Comparison of ENCODE assay signal across 1 cellular context in the genomic region with DNA sequence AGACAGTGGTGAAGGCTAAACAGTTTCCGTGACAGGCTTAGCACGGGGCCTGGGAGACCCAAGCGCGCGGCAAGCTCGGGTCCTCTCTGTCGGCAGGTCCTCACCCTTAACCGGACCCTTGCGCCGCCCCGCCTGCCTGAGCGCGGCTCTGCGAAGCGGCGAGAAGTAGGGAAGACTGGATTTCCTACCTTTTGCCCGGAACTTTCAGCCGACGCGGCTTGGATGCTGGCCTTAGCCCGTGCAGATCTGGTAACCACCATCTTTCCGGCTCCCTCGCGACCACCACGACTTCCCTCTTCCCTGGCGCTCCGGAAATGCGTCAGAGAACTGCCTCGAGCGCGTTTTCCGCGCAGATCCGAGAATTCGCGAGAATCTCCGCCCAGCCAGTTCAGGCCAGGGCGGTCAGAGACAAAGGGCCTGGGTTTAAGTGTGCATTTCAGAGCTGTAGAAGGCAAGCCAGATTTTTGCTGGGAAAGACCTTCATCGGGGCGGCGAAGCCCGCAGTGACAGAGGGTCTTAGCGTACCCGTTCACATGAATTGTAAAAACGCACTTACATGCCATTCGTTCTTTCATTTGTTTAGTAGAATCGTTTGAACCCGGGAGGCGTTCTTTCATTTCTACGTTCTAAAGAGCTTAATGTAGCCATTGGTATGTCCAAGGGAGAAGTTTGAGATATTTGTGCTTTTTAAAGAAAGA.
A peak's percentile ranks its signal among the peaks of the same experiment; 100 is the strongest.
TF ChIP-seq lines count a peak whose summit lies in the region.

A gene with protein sequence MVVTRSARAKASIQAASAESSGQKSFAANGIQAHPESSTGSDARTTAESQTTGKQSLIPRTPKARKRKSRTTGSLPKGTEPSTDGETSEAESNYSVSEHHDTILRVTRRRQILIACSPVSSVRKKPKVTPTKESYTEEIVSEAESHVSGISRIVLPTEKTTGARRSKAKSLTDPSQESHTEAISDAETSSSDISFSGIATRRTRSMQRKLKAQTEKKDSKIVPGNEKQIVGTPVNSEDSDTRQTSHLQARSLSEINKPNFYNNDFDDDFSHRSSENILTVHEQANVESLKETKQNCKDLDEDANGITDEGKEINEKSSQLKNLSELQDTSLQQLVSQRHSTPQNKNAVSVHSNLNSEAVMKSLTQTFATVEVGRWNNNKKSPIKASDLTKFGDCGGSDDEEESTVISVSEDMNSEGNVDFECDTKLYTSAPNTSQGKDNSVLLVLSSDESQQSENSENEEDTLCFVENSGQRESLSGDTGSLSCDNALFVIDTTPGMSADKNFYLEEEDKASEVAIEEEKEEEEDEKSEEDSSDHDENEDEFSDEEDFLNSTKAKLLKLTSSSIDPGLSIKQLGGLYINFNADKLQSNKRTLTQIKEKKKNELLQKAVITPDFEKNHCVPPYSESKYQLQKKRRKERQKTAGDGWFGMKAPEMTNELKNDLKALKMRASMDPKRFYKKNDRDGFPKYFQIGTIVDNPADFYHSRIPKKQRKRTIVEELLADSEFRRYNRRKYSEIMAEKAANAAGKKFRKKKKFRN (minus strand): TSS at position 318 of the 698 bp plus-strand sequence. CDS start 58 bp downstream, at position 260.

TF ChIP-seq in K562, 482 proteins besides CTCF, POLR2A, EP300 and RAD21 (continued from another document and continues in another):
- TF ChIP-seq, protein P1, sequence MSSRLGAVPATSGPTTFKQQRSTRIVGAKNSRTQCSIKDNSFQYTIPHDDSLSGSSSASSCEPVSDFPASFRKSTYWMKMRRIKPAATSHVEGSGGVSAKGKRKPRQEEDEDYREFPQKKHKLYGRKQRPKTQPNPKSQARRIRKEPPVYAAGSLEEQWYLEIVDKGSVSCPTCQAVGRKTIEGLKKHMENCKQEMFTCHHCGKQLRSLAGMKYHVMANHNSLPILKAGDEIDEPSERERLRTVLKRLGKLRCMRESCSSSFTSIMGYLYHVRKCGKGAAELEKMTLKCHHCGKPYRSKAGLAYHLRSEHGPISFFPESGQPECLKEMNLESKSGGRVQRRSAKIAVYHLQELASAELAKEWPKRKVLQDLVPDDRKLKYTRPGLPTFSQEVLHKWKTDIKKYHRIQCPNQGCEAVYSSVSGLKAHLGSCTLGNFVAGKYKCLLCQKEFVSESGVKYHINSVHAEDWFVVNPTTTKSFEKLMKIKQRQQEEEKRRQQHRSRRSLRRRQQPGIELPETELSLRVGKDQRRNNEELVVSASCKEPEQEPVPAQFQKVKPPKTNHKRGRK (tag; IDR thresholded peaks at IDR 0.05): no peak
- TF ChIP-seq ZNF561 (CRISPR knock-in tag; conservative IDR thresholded peaks at IDR 0.05): no peak
- TF ChIP-seq, protein P2, sequence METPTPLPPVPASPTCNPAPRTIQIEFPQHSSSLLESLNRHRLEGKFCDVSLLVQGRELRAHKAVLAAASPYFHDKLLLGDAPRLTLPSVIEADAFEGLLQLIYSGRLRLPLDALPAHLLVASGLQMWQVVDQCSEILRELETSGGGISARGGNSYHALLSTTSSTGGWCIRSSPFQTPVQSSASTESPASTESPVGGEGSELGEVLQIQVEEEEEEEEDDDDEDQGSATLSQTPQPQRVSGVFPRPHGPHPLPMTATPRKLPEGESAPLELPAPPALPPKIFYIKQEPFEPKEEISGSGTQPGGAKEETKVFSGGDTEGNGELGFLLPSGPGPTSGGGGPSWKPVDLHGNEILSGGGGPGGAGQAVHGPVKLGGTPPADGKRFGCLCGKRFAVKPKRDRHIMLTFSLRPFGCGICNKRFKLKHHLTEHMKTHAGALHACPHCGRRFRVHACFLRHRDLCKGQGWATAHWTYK (CRISPR knock-in tag; IDR thresholded peaks at IDR 0.05): no peak
- peak; percentile 86 for TF ChIP-seq PML (IDR thresholded peaks at IDR 0.05; ENCODE audit: low read length)
- peak; percentile 89 for TF ChIP-seq GTF2E2 (tag; IDR thresholded peaks at IDR 0.05)
- TF ChIP-seq CBX1 (IDR thresholded peaks at IDR 0.05; ENCODE audit: low read depth): peak; percentile 75; the same call in 1 of the 2 replicates
- TF ChIP-seq SIN3B (IDR thresholded peaks at IDR 0.05; ENCODE audit: low read depth): peak; percentile 98
- peak; percentile 89 for TF ChIP-seq SAP30 (IDR thresholded peaks at IDR 0.05; ENCODE audit: borderline replicate concordance, insufficient read depth, low read depth, low read length, poor library complexity, severe bottlenecking)
- TF ChIP-seq, protein P3, sequence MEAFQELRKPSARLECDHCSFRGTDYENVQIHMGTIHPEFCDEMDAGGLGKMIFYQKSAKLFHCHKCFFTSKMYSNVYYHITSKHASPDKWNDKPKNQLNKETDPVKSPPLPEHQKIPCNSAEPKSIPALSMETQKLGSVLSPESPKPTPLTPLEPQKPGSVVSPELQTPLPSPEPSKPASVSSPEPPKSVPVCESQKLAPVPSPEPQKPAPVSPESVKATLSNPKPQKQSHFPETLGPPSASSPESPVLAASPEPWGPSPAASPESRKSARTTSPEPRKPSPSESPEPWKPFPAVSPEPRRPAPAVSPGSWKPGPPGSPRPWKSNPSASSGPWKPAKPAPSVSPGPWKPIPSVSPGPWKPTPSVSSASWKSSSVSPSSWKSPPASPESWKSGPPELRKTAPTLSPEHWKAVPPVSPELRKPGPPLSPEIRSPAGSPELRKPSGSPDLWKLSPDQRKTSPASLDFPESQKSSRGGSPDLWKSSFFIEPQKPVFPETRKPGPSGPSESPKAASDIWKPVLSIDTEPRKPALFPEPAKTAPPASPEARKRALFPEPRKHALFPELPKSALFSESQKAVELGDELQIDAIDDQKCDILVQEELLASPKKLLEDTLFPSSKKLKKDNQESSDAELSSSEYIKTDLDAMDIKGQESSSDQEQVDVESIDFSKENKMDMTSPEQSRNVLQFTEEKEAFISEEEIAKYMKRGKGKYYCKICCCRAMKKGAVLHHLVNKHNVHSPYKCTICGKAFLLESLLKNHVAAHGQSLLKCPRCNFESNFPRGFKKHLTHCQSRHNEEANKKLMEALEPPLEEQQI (IDR thresholded peaks at IDR 0.05): peak; percentile 69; the same call in 1 of the 2 replicates
- TF ChIP-seq FOSL1 (tag; conservative IDR thresholded peaks at IDR 0.05): peak; percentile 14; the same call in 1 of the 2 replicates
- peak; percentile 46; the same call in 1 of the 2 replicates for TF ChIP-seq ZKSCAN1 (IDR thresholded peaks at IDR 0.05; ENCODE audit: low read depth, low read length)
- peak; percentile 87 for TF ChIP-seq TBP (optimal IDR thresholded peaks at IDR 0.05; ENCODE audit: low read depth, low read length)
- peak; percentile 95 for TF ChIP-seq TAF1 (IDR thresholded peaks at IDR 0.05; ENCODE audit: control insufficient read depth, extremely low read depth, insufficient read depth, low read length, severe bottlenecking)
- peak; percentile 52 for TF ChIP-seq RB1 (IDR thresholded peaks at IDR 0.05; ENCODE audit: low read depth)
- TF ChIP-seq, protein P4, sequence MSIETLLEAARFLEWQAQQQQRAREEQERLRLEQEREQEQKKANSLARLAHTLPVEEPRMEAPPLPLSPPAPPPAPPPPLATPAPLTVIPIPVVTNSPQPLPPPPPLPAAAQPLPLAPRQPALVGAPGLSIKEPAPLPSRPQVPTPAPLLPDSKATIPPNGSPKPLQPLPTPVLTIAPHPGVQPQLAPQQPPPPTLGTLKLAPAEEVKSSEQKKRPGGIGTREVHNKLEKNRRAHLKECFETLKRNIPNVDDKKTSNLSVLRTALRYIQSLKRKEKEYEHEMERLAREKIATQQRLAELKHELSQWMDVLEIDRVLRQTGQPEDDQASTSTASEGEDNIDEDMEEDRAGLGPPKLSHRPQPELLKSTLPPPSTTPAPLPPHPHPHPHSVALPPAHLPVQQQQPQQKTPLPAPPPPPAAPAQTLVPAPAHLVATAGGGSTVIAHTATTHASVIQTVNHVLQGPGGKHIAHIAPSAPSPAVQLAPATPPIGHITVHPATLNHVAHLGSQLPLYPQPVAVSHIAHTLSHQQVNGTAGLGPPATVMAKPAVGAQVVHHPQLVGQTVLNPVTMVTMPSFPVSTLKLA (conservative IDR thresholded peaks at IDR 0.05): peak; percentile 84 to 95
- no peak for TF ChIP-seq ZNF717 (CRISPR knock-in tag; IDR thresholded peaks at IDR 0.05)
- TF ChIP-seq DIDO1 (tag; IDR thresholded peaks at IDR 0.05; ENCODE audit: low read depth): peak; percentile 89
- TF ChIP-seq, protein P5, sequence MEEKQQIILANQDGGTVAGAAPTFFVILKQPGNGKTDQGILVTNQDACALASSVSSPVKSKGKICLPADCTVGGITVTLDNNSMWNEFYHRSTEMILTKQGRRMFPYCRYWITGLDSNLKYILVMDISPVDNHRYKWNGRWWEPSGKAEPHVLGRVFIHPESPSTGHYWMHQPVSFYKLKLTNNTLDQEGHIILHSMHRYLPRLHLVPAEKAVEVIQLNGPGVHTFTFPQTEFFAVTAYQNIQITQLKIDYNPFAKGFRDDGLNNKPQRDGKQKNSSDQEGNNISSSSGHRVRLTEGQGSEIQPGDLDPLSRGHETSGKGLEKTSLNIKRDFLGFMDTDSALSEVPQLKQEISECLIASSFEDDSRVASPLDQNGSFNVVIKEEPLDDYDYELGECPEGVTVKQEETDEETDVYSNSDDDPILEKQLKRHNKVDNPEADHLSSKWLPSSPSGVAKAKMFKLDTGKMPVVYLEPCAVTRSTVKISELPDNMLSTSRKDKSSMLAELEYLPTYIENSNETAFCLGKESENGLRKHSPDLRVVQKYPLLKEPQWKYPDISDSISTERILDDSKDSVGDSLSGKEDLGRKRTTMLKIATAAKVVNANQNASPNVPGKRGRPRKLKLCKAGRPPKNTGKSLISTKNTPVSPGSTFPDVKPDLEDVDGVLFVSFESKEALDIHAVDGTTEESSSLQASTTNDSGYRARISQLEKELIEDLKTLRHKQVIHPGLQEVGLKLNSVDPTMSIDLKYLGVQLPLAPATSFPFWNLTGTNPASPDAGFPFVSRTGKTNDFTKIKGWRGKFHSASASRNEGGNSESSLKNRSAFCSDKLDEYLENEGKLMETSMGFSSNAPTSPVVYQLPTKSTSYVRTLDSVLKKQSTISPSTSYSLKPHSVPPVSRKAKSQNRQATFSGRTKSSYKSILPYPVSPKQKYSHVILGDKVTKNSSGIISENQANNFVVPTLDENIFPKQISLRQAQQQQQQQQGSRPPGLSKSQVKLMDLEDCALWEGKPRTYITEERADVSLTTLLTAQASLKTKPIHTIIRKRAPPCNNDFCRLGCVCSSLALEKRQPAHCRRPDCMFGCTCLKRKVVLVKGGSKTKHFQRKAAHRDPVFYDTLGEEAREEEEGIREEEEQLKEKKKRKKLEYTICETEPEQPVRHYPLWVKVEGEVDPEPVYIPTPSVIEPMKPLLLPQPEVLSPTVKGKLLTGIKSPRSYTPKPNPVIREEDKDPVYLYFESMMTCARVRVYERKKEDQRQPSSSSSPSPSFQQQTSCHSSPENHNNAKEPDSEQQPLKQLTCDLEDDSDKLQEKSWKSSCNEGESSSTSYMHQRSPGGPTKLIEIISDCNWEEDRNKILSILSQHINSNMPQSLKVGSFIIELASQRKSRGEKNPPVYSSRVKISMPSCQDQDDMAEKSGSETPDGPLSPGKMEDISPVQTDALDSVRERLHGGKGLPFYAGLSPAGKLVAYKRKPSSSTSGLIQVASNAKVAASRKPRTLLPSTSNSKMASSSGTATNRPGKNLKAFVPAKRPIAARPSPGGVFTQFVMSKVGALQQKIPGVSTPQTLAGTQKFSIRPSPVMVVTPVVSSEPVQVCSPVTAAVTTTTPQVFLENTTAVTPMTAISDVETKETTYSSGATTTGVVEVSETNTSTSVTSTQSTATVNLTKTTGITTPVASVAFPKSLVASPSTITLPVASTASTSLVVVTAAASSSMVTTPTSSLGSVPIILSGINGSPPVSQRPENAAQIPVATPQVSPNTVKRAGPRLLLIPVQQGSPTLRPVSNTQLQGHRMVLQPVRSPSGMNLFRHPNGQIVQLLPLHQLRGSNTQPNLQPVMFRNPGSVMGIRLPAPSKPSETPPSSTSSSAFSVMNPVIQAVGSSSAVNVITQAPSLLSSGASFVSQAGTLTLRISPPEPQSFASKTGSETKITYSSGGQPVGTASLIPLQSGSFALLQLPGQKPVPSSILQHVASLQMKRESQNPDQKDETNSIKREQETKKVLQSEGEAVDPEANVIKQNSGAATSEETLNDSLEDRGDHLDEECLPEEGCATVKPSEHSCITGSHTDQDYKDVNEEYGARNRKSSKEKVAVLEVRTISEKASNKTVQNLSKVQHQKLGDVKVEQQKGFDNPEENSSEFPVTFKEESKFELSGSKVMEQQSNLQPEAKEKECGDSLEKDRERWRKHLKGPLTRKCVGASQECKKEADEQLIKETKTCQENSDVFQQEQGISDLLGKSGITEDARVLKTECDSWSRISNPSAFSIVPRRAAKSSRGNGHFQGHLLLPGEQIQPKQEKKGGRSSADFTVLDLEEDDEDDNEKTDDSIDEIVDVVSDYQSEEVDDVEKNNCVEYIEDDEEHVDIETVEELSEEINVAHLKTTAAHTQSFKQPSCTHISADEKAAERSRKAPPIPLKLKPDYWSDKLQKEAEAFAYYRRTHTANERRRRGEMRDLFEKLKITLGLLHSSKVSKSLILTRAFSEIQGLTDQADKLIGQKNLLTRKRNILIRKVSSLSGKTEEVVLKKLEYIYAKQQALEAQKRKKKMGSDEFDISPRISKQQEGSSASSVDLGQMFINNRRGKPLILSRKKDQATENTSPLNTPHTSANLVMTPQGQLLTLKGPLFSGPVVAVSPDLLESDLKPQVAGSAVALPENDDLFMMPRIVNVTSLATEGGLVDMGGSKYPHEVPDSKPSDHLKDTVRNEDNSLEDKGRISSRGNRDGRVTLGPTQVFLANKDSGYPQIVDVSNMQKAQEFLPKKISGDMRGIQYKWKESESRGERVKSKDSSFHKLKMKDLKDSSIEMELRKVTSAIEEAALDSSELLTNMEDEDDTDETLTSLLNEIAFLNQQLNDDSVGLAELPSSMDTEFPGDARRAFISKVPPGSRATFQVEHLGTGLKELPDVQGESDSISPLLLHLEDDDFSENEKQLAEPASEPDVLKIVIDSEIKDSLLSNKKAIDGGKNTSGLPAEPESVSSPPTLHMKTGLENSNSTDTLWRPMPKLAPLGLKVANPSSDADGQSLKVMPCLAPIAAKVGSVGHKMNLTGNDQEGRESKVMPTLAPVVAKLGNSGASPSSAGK (IDR thresholded peaks at IDR 0.05): peak; percentile 38
- TF ChIP-seq ATF7 (IDR thresholded peaks at IDR 0.05): peak; percentile 38; the same call in 1 of the 2 replicates
- no peak for TF ChIP-seq MTA2 (IDR thresholded peaks at IDR 0.05; ENCODE audit: low read depth)
- peak; percentile 48; the same call in 1 of the 2 replicates for TF ChIP-seq MBD2 (IDR thresholded peaks at IDR 0.05; ENCODE audit: borderline replicate concordance, low read depth)
- TF ChIP-seq SPI1 (IDR thresholded peaks at IDR 0.05; ENCODE audit: borderline replicate concordance, low read depth, low read length): peak; percentile 66
- peak; percentile 92 for TF ChIP-seq POLR2B (IDR thresholded peaks at IDR 0.05; ENCODE audit: low read depth, partially characterized antibody)
- TF ChIP-seq MTA1 (IDR thresholded peaks at IDR 0.05; ENCODE audit: borderline replicate concordance): peak; percentile 98
- peak; percentile 42; the same call in 1 of the 2 replicates for TF ChIP-seq BHLHE40 (IDR thresholded peaks at IDR 0.05; ENCODE audit: low read length)
- TF ChIP-seq MTA3 (IDR thresholded peaks at IDR 0.05; ENCODE audit: borderline replicate concordance): peak; percentile 35; the same call in 1 of the 2 replicates
- TF ChIP-seq, protein P6, sequence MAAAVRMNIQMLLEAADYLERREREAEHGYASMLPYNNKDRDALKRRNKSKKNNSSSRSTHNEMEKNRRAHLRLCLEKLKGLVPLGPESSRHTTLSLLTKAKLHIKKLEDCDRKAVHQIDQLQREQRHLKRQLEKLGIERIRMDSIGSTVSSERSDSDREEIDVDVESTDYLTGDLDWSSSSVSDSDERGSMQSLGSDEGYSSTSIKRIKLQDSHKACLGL (CRISPR knock-in tag; IDR thresholded peaks at IDR 0.05; ENCODE audit: borderline replicate concordance, poor library complexity, severe bottlenecking): peak; percentile 62
- TF ChIP-seq EP400 (IDR thresholded peaks at IDR 0.05): peak; percentile 97
- TF ChIP-seq SIRT6 (IDR thresholded peaks at IDR 0.05; ENCODE audit: low read depth, low read length): no peak
- 0 out of 2 replicates have a peak, but pooled peaks have one; percentile 44 for TF ChIP-seq KLF1 (tag; IDR thresholded peaks at IDR 0.05)
- TF ChIP-seq TBL1XR1 (IDR thresholded peaks at IDR 0.05; ENCODE audit: low read length in 2 of 2): peak in 1 of 2 experiments; percentile 27; a peak in 1 of 4 replicates
